9 cellular contexts compared by ENCODE assay signal in the genomic region with DNA sequence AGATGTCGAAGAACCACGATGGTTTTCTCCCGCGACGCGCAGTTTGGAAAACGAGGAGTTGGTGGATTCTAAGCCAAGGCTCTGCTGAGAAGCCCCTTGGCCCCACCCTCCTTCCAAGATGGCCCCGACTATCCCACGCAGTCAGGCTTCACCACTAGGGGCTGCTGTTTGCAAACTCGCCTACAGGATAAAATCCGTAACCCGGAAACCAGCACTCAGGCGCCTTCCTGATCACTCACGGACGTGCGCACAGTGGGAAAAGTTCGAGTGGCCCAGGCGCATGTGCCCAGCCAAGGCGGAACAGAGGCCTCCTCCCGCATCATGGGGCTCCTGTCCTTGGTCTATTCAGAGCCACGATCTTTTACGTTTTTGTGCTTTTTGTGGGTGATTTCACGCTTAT. TPM values are rescaled to one million over a fixed set of nuclear protein-coding genes. Genes with fewer than 3 reads are reported as not detected.
DNase-seq lines count a peak whose midpoint lies in the region; ATAC-seq, FAIRE-seq and TF ChIP-seq lines count a peak whose summit lies in the region.
"Had no signal": no experiment of that assay in that cellular context is flagged by ENCODE, and none has a peak within 500 bp of the region (broad histone marks: within the 10 kb centered on the region; RNA-seq: fewer than 3 reads in every experiment).

No MANE protein-coding gene starts in this region.

- H3K9ac ChIP-seq in IMR-90 (ENCODE audit: low read depth, low read length): no peak overlapping the region
- H3K9ac ChIP-seq in H1 (replicated peaks in 1 of 4; ENCODE audit: extremely low read depth in 1 of 4, low read depth in 3 of 4, low read length in 3 of 4): no peak overlapping the region
- H3K9ac ChIP-seq in mesenchymal stem cell (ENCODE audit: low read length): no peak overlapping the region

- H3K56ac ChIP-seq in IMR-90 (ENCODE audit: extremely low read depth, insufficient read depth, low read length) (no peak overlapping the region), H1 (replicated peaks; ENCODE audit: insufficient read length, low read depth, low read length) (no peak overlapping the region)

- H3K27ac Mint-ChIP-seq in activated CD4-positive, alpha-beta T cell treated with anti-CD3 and anti-CD28 coated beads, Interleukin-2, amount 10 ng/mL, durations not matched to agents 24 days and 14 days: no peak overlapping the region

- no peak for TF ChIP-seq EP300 in H1 (IDR thresholded peaks at IDR 0.05; ENCODE audit: borderline replicate concordance in 1 of 2, low read depth in 2 of 2, low read length in 2 of 2)

- no peak overlapping the region for H3K4me3 ChIP-seq in IMR-90 (ENCODE audit: insufficient read depth, low read depth, low read length)
- no peak overlapping the region for H3K4me3 ChIP-seq in H1 (ENCODE audit: extremely low read depth in 1 of 4, insufficient read depth in 2 of 4, low read depth in 3 of 4, low read length in 4 of 4)
- H3K4me3 ChIP-seq in mesenchymal stem cell (ENCODE audit: insufficient read depth in 1 of 2, low read depth in 1 of 2, low read length in 2 of 2): no peak overlapping the region
- no peak overlapping the region for H3K4me3 ChIP-seq in tibial artery
- H3K4me3 ChIP-seq: SJSA1 had no signal

- H3K36me3 Mint-ChIP-seq in activated CD4-positive, alpha-beta T cell treated with anti-CD3 and anti-CD28 coated beads, Interleukin-2, amount 10 ng/mL, durations not matched to agents 24 days and 14 days (ENCODE audit: low read depth): peaks cover 16% of the 10 kb centered on the region

- no peak overlapping the region for H2BK20ac ChIP-seq in IMR-90 (ENCODE audit: low read depth, low read length)
- no peak overlapping the region for H2BK20ac ChIP-seq in H1 (ENCODE audit: low read length)

- no peaks in the 10 kb centered on the region for H3K23me2 ChIP-seq in H1 (ENCODE audit: low read depth, low read length)

- no peaks in the 10 kb centered on the region for H3K27me3 Mint-ChIP-seq in activated CD4-positive, alpha-beta T cell treated with anti-CD3 and anti-CD28 coated beads, Interleukin-2, amount 10 ng/mL, durations not matched to agents 24 days and 14 days

- in situ Hi-C loops in IMR-90 (cut with MboI; ENCODE audit: low sequenced_read_pairs): no loop called here

- H2BK12ac ChIP-seq in H1 (ENCODE audit: low read depth, low read length): no peak overlapping the region
- H2BK12ac ChIP-seq in mesenchymal stem cell (ENCODE audit: low read length in 2 of 2): no peak overlapping the region

- H2BK5ac ChIP-seq in IMR-90 (ENCODE audit: low read depth, low read length, poor library complexity, severe bottlenecking): no peak overlapping the region
- H2BK5ac ChIP-seq in H1 (ENCODE audit: low read depth, low read length): no peak overlapping the region
- H2BK5ac ChIP-seq in mesenchymal stem cell (ENCODE audit: low read depth, low read length, poor library complexity, severe bottlenecking): no peak overlapping the region

- H3K4me1 ChIP-seq in IMR-90 (ENCODE audit: control insufficient read depth, insufficient read depth, low read length) (no peaks in the 10 kb centered on the region), H1 (replicated peaks in 1 of 4; ENCODE audit: control insufficient read depth in 3 of 4, insufficient read depth in 4 of 4, low read length in 3 of 4) (peaks cover 0 to 8% (median 4%) of the 10 kb centered on the region in 4 experiments; a peak in 3 of 7 replicates), mesenchymal stem cell (ENCODE audit: control insufficient read depth, insufficient read depth, low read depth, low read length) (peaks cover 6% of the 10 kb centered on the region), tibial artery (no peaks in the 10 kb centered on the region)
- H3K4me1 ChIP-seq: SJSA1 had no signal

- H3K23ac ChIP-seq in IMR-90 (ENCODE audit: low read depth, low read length) (no peak overlapping the region), H1 (ENCODE audit: insufficient read length) (no peak overlapping the region), mesenchymal stem cell (ENCODE audit: low read length in 2 of 2) (no peak overlapping the region)

- dilution Hi-C loops in IMR-90 (cut with HindIII; ENCODE audit: low sequenced_read_pairs, unreplicated experiment): no loop called here

- BruUV-seq in IMR-90 (replicated peaks; lab: Mats Ljungman, UMichigan): no TSS peak

- H4K91ac ChIP-seq in IMR-90 (ENCODE audit: insufficient read depth, low read depth, low read length) (no peak overlapping the region), H1 (replicated peaks; ENCODE audit: insufficient read length, low read length) (no peak overlapping the region), mesenchymal stem cell (ENCODE audit: low read length) (no peak overlapping the region)

- no peaks in the 10 kb centered on the region for H3K4me1 Mint-ChIP-seq in activated CD4-positive, alpha-beta T cell treated with anti-CD3 and anti-CD28 coated beads, Interleukin-2, amount 10 ng/mL, durations not matched to agents 24 days and 14 days

- peak; percentile 46 for TF ChIP-seq RAD21 in IMR-90 (IDR thresholded peaks at IDR 0.05; ENCODE audit: low read length)
- peak; percentile 57 to 73 for TF ChIP-seq RAD21 in H1 (IDR thresholded peaks at IDR 0.05 in 1 of 2, conservative IDR thresholded peaks at IDR 0.05 in 1 of 2; ENCODE audit: low read depth in 2 of 2, low read length in 2 of 2)

- peaks cover 4 to 17% of the 10 kb centered on the region in 2 experiments; a peak in 3 of 4 replicates for H3K79me1 ChIP-seq in IMR-90 (ENCODE audit: low read depth in 1 of 2, low read length in 2 of 2)
- peaks cover 5% of the 10 kb centered on the region; the same call in 1 of the 2 replicates for H3K79me1 ChIP-seq in H1 (ENCODE audit: low read depth, low read length)
- peaks cover 60% of the 10 kb centered on the region for H3K79me1 ChIP-seq in mesenchymal stem cell (replicated peaks; ENCODE audit: low read length, poor library complexity, severe bottlenecking)

- peak overlapping the region; percentile 8 for H2AFZ ChIP-seq in IMR-90 (replicated peaks; ENCODE audit: low read length, poor library complexity)
- H2AFZ ChIP-seq in H1 (ENCODE audit: low read length): no peak overlapping the region
- no peak overlapping the region for H2AFZ ChIP-seq in mesenchymal stem cell (ENCODE audit: low read depth, low read length)

- POLR2A ChIA-PET in IMR-90 (lab: Charles Lee; ENCODE audit: unreplicated experiment): interaction anchor here (0.6 kb wide), 1 partner anchor 13 kb away, joined by 5 read pairs; no protein-coding TSS in a partner anchor
- POLR2A ChIA-PET in H1 (lab: Charles Lee; ENCODE audit: partially characterized antibody): interaction anchor here (0.6 to 2.0 kb wide), 5 partner anchors 12 to 26 kb away, joined by 3 to 11 read pairs (median 6); no protein-coding TSS in a partner anchor

- H3K9me3 Mint-ChIP-seq in activated CD4-positive, alpha-beta T cell treated with anti-CD3 and anti-CD28 coated beads, Interleukin-2, amount 10 ng/mL, durations not matched to agents 24 days and 14 days: no peaks in the 10 kb centered on the region

- no peak overlapping the region for H3K4me3 Mint-ChIP-seq in activated CD4-positive, alpha-beta T cell treated with anti-CD3 and anti-CD28 coated beads, Interleukin-2, amount 10 ng/mL, durations not matched to agents 24 days and 14 days

- H4K20me1 ChIP-seq in IMR-90 (ENCODE audit: insufficient read depth, low read length) (peaks cover 5% of the 10 kb centered on the region), H1 (replicated peaks in 1 of 2; ENCODE audit: control insufficient read depth in 1 of 2, insufficient read depth in 2 of 2, low read length in 2 of 2) (peaks cover 17 to 22% of the 10 kb centered on the region in 2 experiments)

- H4K8ac ChIP-seq in IMR-90 (ENCODE audit: low read depth in 2 of 2, low read length in 2 of 2) (no peak overlapping the region), H1 (ENCODE audit: extremely low read depth, insufficient read depth, low read length) (no peak overlapping the region), mesenchymal stem cell (ENCODE audit: low read length) (peak overlapping the region; percentile 57)

- H3K18ac ChIP-seq in IMR-90 (ENCODE audit: low read depth, low read length) (no peak overlapping the region), H1 (ENCODE audit: extremely low read depth, low read length) (no peak overlapping the region), mesenchymal stem cell (ENCODE audit: low read depth in 1 of 2, low read length in 2 of 2) (no peak overlapping the region)

- peak; percentile 57 for ATAC-seq in IMR-90 (ENCODE audit: low read depth)

- whole genome bisulfite sequencing in IMR-90 (ENCODE audit: extremely low coverage in 2 of 2, insufficient read length in 1 of 2), 2 experiments: 75% methylated on average over 16 of the region's 23 CpGs; no CpG with 5 or more reads in 1 of the 2 experiments
- WGBS in H1 (ENCODE audit: extremely low coverage in 1 of 2, insufficient coverage in 1 of 2, insufficient read length in 1 of 2, insufficient replicate concordance in 2 of 2, low coverage in 1 of 2, low lambda C conversion rate in 2 of 2, missing lambda C conversion rate in 1 of 2), 2 experiments: 84% methylated on average over 23 of the region's 23 CpGs; no CpG with 5 or more reads in 1 of the 2 experiments
- WGBS in mesenchymal stem cell: 75% methylated on average over 23 of the region's 23 CpGs

- H3K9me3 ChIP-seq in IMR-90 (ENCODE audit: control insufficient read depth, insufficient read depth, low read length) (no peaks in the 10 kb centered on the region), H1 (ENCODE audit: insufficient read depth in 2 of 2, low read depth in 1 of 2, low read length in 1 of 2) (no peaks in the 10 kb centered on the region), mesenchymal stem cell (ENCODE audit: control insufficient read depth, low read length) (no peaks in the 10 kb centered on the region), tibial artery (no peaks in the 10 kb centered on the region)
- H3K9me3 ChIP-seq: SJSA1 had no signal

- peak; percentile 42 for FAIRE-seq in H1 (lab: Jason Lieb, UNC)

- TF ChIP-seq POLR2A in IMR-90 (IDR thresholded peaks at IDR 0.05; ENCODE audit: low read depth, low read length): no peak
- TF ChIP-seq POLR2A in H1 (IDR thresholded peaks at IDR 0.05; ENCODE audit: control extremely low read depth in 1 of 2, low read depth in 2 of 2, low read length in 2 of 2): no peak

- H2AK5ac ChIP-seq in IMR-90 (ENCODE audit: low read depth, low read length) (no peak overlapping the region), H1 (ENCODE audit: low read depth, low read length) (no peak overlapping the region), mesenchymal stem cell (ENCODE audit: low read length, severe bottlenecking) (no peak overlapping the region)

- H4K5ac ChIP-seq in IMR-90 (ENCODE audit: low read depth, low read length): no peak overlapping the region
- H4K5ac ChIP-seq in H1 (ENCODE audit: insufficient read length, low read depth, low read length): no peak overlapping the region

- TF ChIP-seq CTCF in IMR-90 (conservative IDR thresholded peaks at IDR 0.05; ENCODE audit: low read depth, low read length): peak; percentile 59
- peak; percentile 89 to 96 (median 96) for TF ChIP-seq CTCF in H1 (IDR thresholded peaks at IDR 0.05; ENCODE audit: control extremely low read depth in 1 of 3, insufficient read depth in 1 of 3, low read depth in 1 of 3, low read length in 3 of 3)
- TF ChIP-seq CTCF in tibial artery (IDR thresholded peaks at IDR 0.05): peak; percentile 61

- CTCF ChIA-PET in IMR-90 (lab: Yijun Ruan, JAX) (no interaction called here), H1 (lab: Charles Lee; ENCODE audit: partially characterized antibody) (interaction anchor here (1.1 to 3.5 kb wide), 12 partner anchors 8 to 190 kb away, joined by 3 to 9 read pairs (median 5); no protein-coding TSS in a partner anchor)

- no peak overlapping the region for H3K4me2 ChIP-seq in IMR-90 (ENCODE audit: low read depth, low read length)
- no peak overlapping the region for H3K4me2 ChIP-seq in H1 (ENCODE audit: insufficient read depth in 1 of 2, low read depth in 2 of 2, low read length in 2 of 2)
- H3K4me2 ChIP-seq in mesenchymal stem cell (ENCODE audit: low read length, poor library complexity, severe bottlenecking): no peak overlapping the region

- no peaks in the 10 kb centered on the region for H3K9me1 ChIP-seq in IMR-90 (ENCODE audit: insufficient read depth, low read length)

- peaks cover 51% of the 10 kb centered on the region for H3K36me3 ChIP-seq in IMR-90 (ENCODE audit: control insufficient read depth, insufficient read depth, low read length)
- peaks cover 7 to 54% (median 37%) of the 10 kb centered on the region in 4 experiments for H3K36me3 ChIP-seq in H1 (ENCODE audit: control insufficient read depth in 2 of 4, insufficient read depth in 4 of 4, low read length in 3 of 4)
- peaks cover 48 to 87% of the 10 kb centered on the region in 2 experiments for H3K36me3 ChIP-seq in mesenchymal stem cell (ENCODE audit: control insufficient read depth in 1 of 2, insufficient read depth in 2 of 2, low read depth in 1 of 2, low read length in 2 of 2)
- H3K36me3 ChIP-seq in tibial artery: peaks cover 6 to 79% (median 34%) of the 10 kb centered on the region in 3 donors

- peak; percentile 90 for DNase-seq in D341Med (ENCODE audit: low spot score)
- DNase-seq in IMR-90: peak; percentile 37
- DNase-seq in activated CD4-positive, alpha-beta T cell treated with anti-CD3 and anti-CD28 coated beads, Interleukin-2, amount 10 ng/mL, durations not matched to agents 24 days and 14 days: peak; percentile 83
- DNase-seq in H1 (ENCODE audit: low read depth in 1 of 2, low spot score in 2 of 2): peak; percentile 49 to 87
- peak; percentile 67 for DNase-seq in mesenchymal stem cell
- DNase-seq in tibial artery: peak in 1 of 2 donors; percentile 53
- no peak for DNase-seq in NCI-H1417 treated with DMSO at 0.1 percent for 48 hours (lab: John Stamatoyannopoulos, UW)
- DNase-seq in NCI-H2107 (lab: John Stamatoyannopoulos, UW): no peak

- H3K4ac ChIP-seq in IMR-90 (ENCODE audit: low read depth, low read length) (no peak overlapping the region), H1 (replicated peaks; ENCODE audit: insufficient read length, low read depth, low read length) (no peak overlapping the region), mesenchymal stem cell (ENCODE audit: low read depth in 1 of 2, low read length in 2 of 2) (no peak overlapping the region)

- H2AK9ac ChIP-seq in IMR-90 (replicated peaks; ENCODE audit: low read depth, low read length, poor library complexity): peak overlapping the region; percentile 65

- intact Hi-C loops in IMR-90 (cut with micrococcal nuclease) (no loop called here), tibial artery (cut with DNase I; ENCODE audit: low total_unique reads) (no loop called here)
- intact Hi-C loops in activated CD4-positive, alpha-beta T cell treated with anti-CD3 and anti-CD28 coated beads, Interleukin-2, amount 10 ng/mL, durations not matched to agents 24 days and 14 days (cut with micrococcal nuclease): no loop called here

- no peak overlapping the region for H2BK120ac ChIP-seq in IMR-90 (ENCODE audit: low read depth, low read length)
- no peak overlapping the region for H2BK120ac ChIP-seq in H1 (replicated peaks; ENCODE audit: low read depth, low read length)
- H2BK120ac ChIP-seq in mesenchymal stem cell (ENCODE audit: low read depth, low read length): no peak overlapping the region

- no peaks in the 10 kb centered on the region for H3K27me3 ChIP-seq in IMR-90 (ENCODE audit: control insufficient read depth, insufficient read depth, low read length)
- H3K27me3 ChIP-seq in H1 (replicated peaks in 1 of 4; ENCODE audit: control insufficient read depth in 3 of 4, extremely low read depth in 1 of 4, insufficient read depth in 3 of 4, low read length in 3 of 4): no peaks in the 10 kb centered on the region
- no peaks in the 10 kb centered on the region for H3K27me3 ChIP-seq in mesenchymal stem cell (ENCODE audit: control insufficient read depth in 1 of 2, insufficient read depth in 1 of 2, low read length in 2 of 2)
- no peaks in the 10 kb centered on the region for H3K27me3 ChIP-seq in tibial artery
- H3K27me3 ChIP-seq: SJSA1 had no signal

- H3K79me2 ChIP-seq in H1 (ENCODE audit: control insufficient read depth in 1 of 2, insufficient read depth in 2 of 2, low read length in 2 of 2): peaks cover 0 to 5% of the 10 kb centered on the region in 2 experiments; a peak in 1 of 4 replicates

- no peak overlapping the region for H3K27ac ChIP-seq in IMR-90 (ENCODE audit: insufficient read depth, low read length)
- no peak overlapping the region for H3K27ac ChIP-seq in H1 (ENCODE audit: low read depth, low read length)
- H3K27ac ChIP-seq in mesenchymal stem cell (ENCODE audit: low read length, poor library complexity, severe bottlenecking): no peak overlapping the region
- no peak overlapping the region for H3K27ac ChIP-seq in tibial artery
- H3K27ac ChIP-seq: SJSA1 had no signal

- H3K14ac ChIP-seq in IMR-90 (replicated peaks; ENCODE audit: low read depth, low read length): no peak overlapping the region
- no peak overlapping the region for H3K14ac ChIP-seq in H1 (ENCODE audit: insufficient read length)
- no peak overlapping the region for H3K14ac ChIP-seq in mesenchymal stem cell (ENCODE audit: low read length in 2 of 2)

- H2BK15ac ChIP-seq in IMR-90 (ENCODE audit: low read depth, low read length): no peak overlapping the region
- no peak overlapping the region for H2BK15ac ChIP-seq in H1 (ENCODE audit: low read length)
- no peak overlapping the region for H2BK15ac ChIP-seq in mesenchymal stem cell (ENCODE audit: low read depth, poor library complexity, severe bottlenecking)

RNA-seq across cellular contexts. Expression of a gene that starts 19.2 kb away (rescaled TPM):
- 22.8 and 29.2 TPM in 2 replicates for total RNA-seq in IMR-90 (2012; rRNA removed)
- polyA plus RNA-seq in IMR-90 (2012; rRNA removed) (177 and 248 TPM in 2 replicates), H1 (2011; rRNA removed) (171 and 209 TPM in 2 replicates)
- 116 and 122 TPM in 2 replicates for polyA plus RNA-seq in IMR-90 (2012; cell fraction: cytosol; rRNA removed)
- polyA plus RNA-seq in IMR-90 (2012; cell fraction: nucleus; rRNA removed; ENCODE audit: low replicate concordance): 35.8 and 42.4 TPM in 2 replicates
- total RNA-seq in activated CD4-positive, alpha-beta T cell treated with anti-CD3 and anti-CD28 coated beads, Interleukin-2, amount 10 ng/mL, durations not matched to agents 24 days and 14 days: 194 and 195 TPM in 2 replicates
- 162 and 179 TPM in 2 replicates for total RNA-seq in H1 (2021; fragmentation: NEBNext Ultra II Directional; extraction: Animal tissue kit (Norgen Biotek cat#: 25700))
- polyA plus RNA-seq in H1 (2011; cell fraction: cytosol; rRNA removed): 116 TPM
- 97.6 TPM for polyA plus RNA-seq in H1 (2011; cell fraction: nucleus; rRNA removed)
- 113 to 194 TPM (median 144 TPM) in 4 replicates for polyA plus RNA-seq in H1 (2012, experiment 1 of 2)
- polyA plus RNA-seq in H1 (2012, experiment 2 of 2): 120 TPM
- polyA plus RNA-seq in H1 (2013, experiment 1 of 2): 158 TPM
- polyA plus RNA-seq in H1 (2013, experiment 2 of 2): 164 TPM
- 30.3 and 34.7 TPM in 2 replicates for polyA minus RNA-seq in H1 (2011; rRNA and poly(A)+ RNA removed)
- 19.2 TPM for polyA minus RNA-seq in H1 (2011; cell fraction: cytosol; rRNA and poly(A)+ RNA removed)
- 33.2 TPM for polyA minus RNA-seq in H1 (2011; cell fraction: nucleus; rRNA and poly(A)+ RNA removed)
- 214 TPM for polyA plus RNA-seq in mesenchymal stem cell (2013, experiment 1 of 2)
- 220 TPM for polyA plus RNA-seq in mesenchymal stem cell (2013, experiment 2 of 2)

RNA-seq across cellular contexts. Expression of a gene that starts 28.0 kb away (rescaled TPM):
- total RNA-seq in IMR-90 (2012; rRNA removed): 29.9 and 37.5 TPM in 2 replicates
- polyA plus RNA-seq in IMR-90 (2012; rRNA removed) (127 and 144 TPM in 2 replicates), H1 (2011; rRNA removed) (241 and 471 TPM in 2 replicates)
- polyA plus RNA-seq in IMR-90 (2012; cell fraction: cytosol; rRNA removed): 84.8 and 172 TPM in 2 replicates
- polyA plus RNA-seq in IMR-90 (2012; cell fraction: nucleus; rRNA removed; ENCODE audit: low replicate concordance): 238 and 454 TPM in 2 replicates
- total RNA-seq in activated CD4-positive, alpha-beta T cell treated with anti-CD3 and anti-CD28 coated beads, Interleukin-2, amount 10 ng/mL, durations not matched to agents 24 days and 14 days: 147 and 154 TPM in 2 replicates
- total RNA-seq in H1 (2021; fragmentation: NEBNext Ultra II Directional; extraction: Animal tissue kit (Norgen Biotek cat#: 25700)): 340 and 348 TPM in 2 replicates
- 271 TPM for polyA plus RNA-seq in H1 (2011; cell fraction: cytosol; rRNA removed)
- 468 TPM for polyA plus RNA-seq in H1 (2011; cell fraction: nucleus; rRNA removed)
- polyA plus RNA-seq in H1 (2012, experiment 1 of 2): 258 to 276 TPM (median 262 TPM) in 4 replicates
- 216 TPM for polyA plus RNA-seq in H1 (2012, experiment 2 of 2)
- polyA plus RNA-seq in H1 (2013, experiment 1 of 2): 188 TPM
- 190 TPM for polyA plus RNA-seq in H1 (2013, experiment 2 of 2)
- 47.7 and 78.0 TPM in 2 replicates for polyA minus RNA-seq in H1 (2011; rRNA and poly(A)+ RNA removed)
- polyA minus RNA-seq in H1 (2011; cell fraction: cytosol; rRNA and poly(A)+ RNA removed): 232 TPM
- polyA minus RNA-seq in H1 (2011; cell fraction: nucleus; rRNA and poly(A)+ RNA removed): 124 TPM
- polyA plus RNA-seq in mesenchymal stem cell (2013, experiment 1 of 2): 108 TPM
- 111 TPM for polyA plus RNA-seq in mesenchymal stem cell (2013, experiment 2 of 2)

RNA-seq across cellular contexts. Expression of a gene that starts 31.8 kb away (rescaled TPM):
- total RNA-seq in IMR-90 (2012; rRNA removed): 42.5 and 47.5 TPM in 2 replicates
- polyA plus RNA-seq in IMR-90 (2012; rRNA removed): 66.3 and 79.9 TPM in 2 replicates
- 48.0 and 72.2 TPM in 2 replicates for polyA plus RNA-seq in IMR-90 (2012; cell fraction: cytosol; rRNA removed)
- 121 and 247 TPM in 2 replicates for polyA plus RNA-seq in IMR-90 (2012; cell fraction: nucleus; rRNA removed; ENCODE audit: low replicate concordance)
- total RNA-seq in activated CD4-positive, alpha-beta T cell treated with anti-CD3 and anti-CD28 coated beads, Interleukin-2, amount 10 ng/mL, durations not matched to agents 24 days and 14 days: 132 and 140 TPM in 2 replicates
- 110 and 115 TPM in 2 replicates for total RNA-seq in H1 (2021; fragmentation: NEBNext Ultra II Directional; extraction: Animal tissue kit (Norgen Biotek cat#: 25700))
- polyA plus RNA-seq in H1 (2011; rRNA removed): 88.2 and 113 TPM in 2 replicates
- 88.4 TPM for polyA plus RNA-seq in H1 (2011; cell fraction: cytosol; rRNA removed)
- 124 TPM for polyA plus RNA-seq in H1 (2011; cell fraction: nucleus; rRNA removed)
- 35.0 to 76.4 TPM (median 70.7 TPM) in 4 replicates for polyA plus RNA-seq in H1 (2012, experiment 1 of 2)
- polyA plus RNA-seq in H1 (2012, experiment 2 of 2): 53.8 TPM
- polyA plus RNA-seq in H1 (2013, experiment 1 of 2): 51.4 TPM
- polyA plus RNA-seq in H1 (2013, experiment 2 of 2): 49.4 TPM
- 30.3 and 32.3 TPM in 2 replicates for polyA minus RNA-seq in H1 (2011; rRNA and poly(A)+ RNA removed)
- polyA minus RNA-seq in H1 (2011; cell fraction: cytosol; rRNA and poly(A)+ RNA removed): 61.4 TPM
- 52.8 TPM for polyA minus RNA-seq in H1 (2011; cell fraction: nucleus; rRNA and poly(A)+ RNA removed)
- 43.8 TPM for polyA plus RNA-seq in mesenchymal stem cell (2013, experiment 1 of 2)
- polyA plus RNA-seq in mesenchymal stem cell (2013, experiment 2 of 2): 41.6 TPM

RNA-seq across cellular contexts. Expression of a gene that starts 56.3 kb away (rescaled TPM):
- total RNA-seq in IMR-90 (2012; rRNA removed): 9.1 and 11.9 TPM in 2 replicates
- polyA plus RNA-seq in IMR-90 (2012; rRNA removed): 9.6 and 18.2 TPM in 2 replicates
- 9.3 and 32.6 TPM in 2 replicates for polyA plus RNA-seq in IMR-90 (2012; cell fraction: cytosol; rRNA removed)
- polyA plus RNA-seq in IMR-90 (2012; cell fraction: nucleus; rRNA removed; ENCODE audit: low replicate concordance): 7.9 and 22.2 TPM in 2 replicates
- total RNA-seq in activated CD4-positive, alpha-beta T cell treated with anti-CD3 and anti-CD28 coated beads, Interleukin-2, amount 10 ng/mL, durations not matched to agents 24 days and 14 days: 15.9 and 16.1 TPM in 2 replicates
- total RNA-seq in H1 (2021; fragmentation: NEBNext Ultra II Directional; extraction: Animal tissue kit (Norgen Biotek cat#: 25700)): 78.8 and 83.4 TPM in 2 replicates
- 20.8 and 32.1 TPM in 2 replicates for polyA plus RNA-seq in H1 (2011; rRNA removed)
- 26.0 TPM for polyA plus RNA-seq in H1 (2011; cell fraction: cytosol; rRNA removed)
- polyA plus RNA-seq in H1 (2011; cell fraction: nucleus; rRNA removed): 30.2 TPM
- 18.2 to 26.2 TPM (median 24.6 TPM) in 4 replicates for polyA plus RNA-seq in H1 (2012, experiment 1 of 2)
- polyA plus RNA-seq in H1 (2012, experiment 2 of 2): 15.1 TPM
- 41.2 TPM for polyA plus RNA-seq in H1 (2013, experiment 1 of 2)
- polyA plus RNA-seq in H1 (2013, experiment 2 of 2): 41.1 TPM
- 3.1 and 6.7 TPM in 2 replicates for polyA minus RNA-seq in H1 (2011; rRNA and poly(A)+ RNA removed)
- 76.2 TPM for polyA minus RNA-seq in H1 (2011; cell fraction: cytosol; rRNA and poly(A)+ RNA removed)
- 34.3 TPM for polyA minus RNA-seq in H1 (2011; cell fraction: nucleus; rRNA and poly(A)+ RNA removed)
- 26.4 TPM for polyA plus RNA-seq in mesenchymal stem cell (2013, experiment 1 of 2)
- 26.2 TPM for polyA plus RNA-seq in mesenchymal stem cell (2013, experiment 2 of 2)

Comparison
In these comparisons a context has a peak if more than half of its experiments do, and no peak if none do; other contexts are left out.
1. DNase-seq: peak in D341Med (single experiment), IMR-90 (single experiment), activated CD4-positive, alpha-beta T cell treated with anti-CD3 and anti-CD28 coated beads, Interleukin-2, amount 10 ng/mL, durations not matched to agents 24 days and 14 days (single experiment), H1 (2 of 2) and mesenchymal stem cell (single experiment); none in NCI-H1417 treated with DMSO at 0.1 percent for 48 hours (single experiment) and NCI-H2107 (single experiment).
2. Peak in every context shown above with its lines, with median percentiles within 50 percentile points of each other: CTCF ChIP-seq.